ENCODE assay signal across 9 cellular contexts in the genomic region with DNA sequence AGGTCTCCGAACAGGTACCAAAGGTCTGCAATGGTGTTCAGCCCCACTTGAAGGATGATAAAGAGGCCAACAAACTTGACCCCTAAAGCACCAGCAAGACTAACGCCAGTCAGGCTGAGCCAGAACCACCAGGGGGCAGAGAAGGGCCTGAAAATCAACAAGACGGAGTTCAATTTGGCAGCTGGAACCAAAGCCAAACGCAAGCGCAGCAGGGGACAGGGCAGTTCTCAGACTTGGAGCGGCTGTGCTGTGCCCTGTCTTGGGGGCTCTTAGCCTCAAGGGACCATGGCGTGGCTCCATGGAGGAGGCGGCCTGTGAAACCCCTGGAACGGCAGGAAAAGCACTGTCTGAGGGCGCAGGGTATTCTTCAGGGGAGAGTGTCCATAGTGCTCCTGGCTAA. TPM values are rescaled to one million over a fixed set of nuclear protein-coding genes. Genes with fewer than 3 reads are reported as not detected.
DNase-seq lines count a peak whose midpoint lies in the region; ATAC-seq and TF ChIP-seq lines count a peak whose summit lies in the region.
"Had no signal": no experiment of that assay in that cellular context is flagged by ENCODE, and none has a peak within 500 bp of the region (broad histone marks: within the 10 kb centered on the region; RNA-seq: fewer than 3 reads in every experiment).

No MANE protein-coding gene starts in this region.

- intact Hi-C loops in posterior vena cava (cut with DNase I): no loop called here

- ATAC-seq in activated naive CD8-positive, alpha-beta T cell treated with anti-CD3 and anti-CD28 coated beads, Interleukin-2, amount 50 U/mL, for 24 hours: no peak
- no peak for ATAC-seq in HG03139 (IDR thresholded peaks at IDR 0.05; ENCODE audit: unreplicated experiment)
- ATAC-seq in GM18868 (IDR thresholded peaks at IDR 0.05; ENCODE audit: unreplicated experiment): no peak

- CTCF ChIA-PET in RWPE1 (lab: Yijun Ruan, JAX): interaction anchor here (0.6 to 6.1 kb wide), 9 partner anchors 10 to 371 kb away, joined by 3 to 49 read pairs (median 3); no protein-coding TSS in a partner anchor

- TF ChIP-seq CTCF in DOHH2 (IDR thresholded peaks at IDR 0.05; ENCODE audit: low read depth, low read length, poor library complexity, severe bottlenecking) (peak; percentile 94), RWPE1 (conservative IDR thresholded peaks at IDR 0.05; ENCODE audit: low read depth) (peak; percentile 45), cardiac muscle cell (IDR thresholded peaks at IDR 0.05; ENCODE audit: low read depth, low read length) (peak; percentile 94)

- DNase-seq in HT1080 (ENCODE audit: low read depth): peak; percentile 61
- peak; percentile 27 for DNase-seq in RWPE1 (ENCODE audit: low spot score)
- DNase-seq in activated naive CD8-positive, alpha-beta T cell treated with anti-CD3 and anti-CD28 coated beads, Interleukin-2, amount 50 U/mL, for 24 hours: peak; percentile 64
- peak; percentile 85 to 89 for DNase-seq in cardiac muscle cell (ENCODE audit: low read depth in 1 of 2, low spot score in 1 of 2)
- DNase-seq in posterior vena cava (ENCODE audit: low spot score): peak; percentile 86

- H3K27ac ChIP-seq in DOHH2 (ENCODE audit: low read depth, low read length) (no peak overlapping the region), RWPE1 (no peak overlapping the region), cardiac muscle cell (no peak overlapping the region)

- no peaks in the 10 kb centered on the region for H3K9me3 ChIP-seq in DOHH2 (ENCODE audit: control insufficient read depth, insufficient read depth, low read length)
- H3K9me3 ChIP-seq in cardiac muscle cell (ENCODE audit: low read depth): no peaks in the 10 kb centered on the region

- H3K79me2 ChIP-seq in DOHH2 (ENCODE audit: control insufficient read depth, low read length): no peaks in the 10 kb centered on the region

- peaks cover 19% of the 10 kb centered on the region for H3K4me1 Mint-ChIP-seq in activated naive CD8-positive, alpha-beta T cell treated with anti-CD3 and anti-CD28 coated beads, Interleukin-2, amount 50 U/mL, for 24 hours

- H3K27ac Mint-ChIP-seq in activated naive CD8-positive, alpha-beta T cell treated with anti-CD3 and anti-CD28 coated beads, Interleukin-2, amount 50 U/mL, for 24 hours: no peak overlapping the region

- H3K27me3 ChIP-seq in DOHH2 (ENCODE audit: control insufficient read depth, low read length) (no peaks in the 10 kb centered on the region), cardiac muscle cell (no peaks in the 10 kb centered on the region)

- no peaks in the 10 kb centered on the region for H3K9me3 Mint-ChIP-seq in activated naive CD8-positive, alpha-beta T cell treated with anti-CD3 and anti-CD28 coated beads, Interleukin-2, amount 50 U/mL, for 24 hours

- H3K4me1 ChIP-seq in DOHH2 (ENCODE audit: control insufficient read depth, low read length): no peaks in the 10 kb centered on the region
- H3K4me1 ChIP-seq in cardiac muscle cell (ENCODE audit: low read depth): peaks cover 3% of the 10 kb centered on the region

- no peaks in the 10 kb centered on the region for H3K9me2 ChIP-seq in DOHH2 (replicated peaks; ENCODE audit: control insufficient read depth, low read length)

- H3K4me3 ChIP-seq in DOHH2 (ENCODE audit: low read length) (no peak overlapping the region), cardiac muscle cell (no peak overlapping the region)

- no peaks in the 10 kb centered on the region for H3K27me3 Mint-ChIP-seq in activated naive CD8-positive, alpha-beta T cell treated with anti-CD3 and anti-CD28 coated beads, Interleukin-2, amount 50 U/mL, for 24 hours

- no peaks in the 10 kb centered on the region; the same call in 1 of the 2 replicates for H3K36me3 ChIP-seq in DOHH2 (ENCODE audit: control insufficient read depth, low read length)
- H3K36me3 ChIP-seq in cardiac muscle cell: peaks cover 20% of the 10 kb centered on the region

- H3K36me3 Mint-ChIP-seq in activated naive CD8-positive, alpha-beta T cell treated with anti-CD3 and anti-CD28 coated beads, Interleukin-2, amount 50 U/mL, for 24 hours (ENCODE audit: low read depth): peaks cover 11% of the 10 kb centered on the region

- no peak overlapping the region for H3K4me2 ChIP-seq in DOHH2 (ENCODE audit: low read length)

- no peaks in the 10 kb centered on the region for H4K20me1 ChIP-seq in DOHH2 (ENCODE audit: control insufficient read depth, insufficient read depth, low read depth, low read length)

- POLR2A ChIA-PET in RWPE1 (lab: Yijun Ruan, JAX; ENCODE audit: low non-redundant PET): no interaction called here

- no peak overlapping the region for H3K4me3 Mint-ChIP-seq in activated naive CD8-positive, alpha-beta T cell treated with anti-CD3 and anti-CD28 coated beads, Interleukin-2, amount 50 U/mL, for 24 hours

- H3F3A ChIP-seq in DOHH2 (ENCODE audit: control insufficient read depth, insufficient read depth): no peaks in the 10 kb centered on the region

RNA-seq across cellular contexts. Expression of a gene that starts 19.6 kb away (rescaled TPM):
- 13.7 and 15.1 TPM in 2 replicates for total RNA-seq in HT1080 (2014; rRNA removed; shearing (Covaris generic))
- polyA plus RNA-seq in HT1080 (2015; cell fraction: cytosol; rRNA removed): 12.0 and 12.8 TPM in 2 replicates
- 33.9 and 39.4 TPM in 2 replicates for polyA plus RNA-seq in HT1080 (2015; cell fraction: nucleus; rRNA removed)
- 29.2 and 32.1 TPM in 2 replicates for total RNA-seq in cardiac muscle cell
- 32.3 and 40.8 TPM in 2 replicates for polyA plus RNA-seq in cardiac muscle cell
- total RNA-seq in posterior vena cava: 10 to 100 TPM; 20.5 TPM

RNA-seq across cellular contexts. Expression of a gene that starts 19.7 kb away (rescaled TPM):
- 46.9 and 57.1 TPM in 2 replicates for total RNA-seq in HT1080 (2014; rRNA removed; shearing (Covaris generic))
- polyA plus RNA-seq in HT1080 (2015; cell fraction: cytosol; rRNA removed): 46.3 and 52.6 TPM in 2 replicates
- 44.5 and 49.0 TPM in 2 replicates for polyA plus RNA-seq in HT1080 (2015; cell fraction: nucleus; rRNA removed)
- total RNA-seq in cardiac muscle cell (43.7 and 51.2 TPM in 2 replicates), posterior vena cava (1 to 10 TPM; 4.7 to 9.3 TPM)
- polyA plus RNA-seq in cardiac muscle cell: 45.0 and 52.3 TPM in 2 replicates

RNA-seq across cellular contexts. Expression of a gene that starts 30.1 kb away (rescaled TPM):
- not detected in 2 replicates for total RNA-seq in HT1080 (2014; rRNA removed; shearing (Covaris generic))
- polyA plus RNA-seq in HT1080 (2015; cell fraction: cytosol; rRNA removed): not detected in 2 replicates
- polyA plus RNA-seq in HT1080 (2015; cell fraction: nucleus; rRNA removed): not detected in 2 replicates
- total RNA-seq in cardiac muscle cell: 0.09 TPM in 1 of 2 replicates, not detected in the other
- polyA plus RNA-seq in cardiac muscle cell: not detected in 2 replicates
- not detected for total RNA-seq in posterior vena cava
- total RNA-seq: activated CD8-positive, alpha-beta memory T cell treated with anti-CD3 and anti-CD28 coated beads for 36 hours had no signal

Comparison
In these comparisons a context has a peak if more than half of its experiments do, and no peak if none do; other contexts are left out.
1. DNase-seq: peak in every context shown above with its lines; median percentile 87 in cardiac muscle cell; 86 in posterior vena cava; 64 in activated naive CD8-positive, alpha-beta T cell treated with anti-CD3 and anti-CD28 coated beads, Interleukin-2, amount 50 U/mL, for 24 hours; 61 in HT1080; 27 in RWPE1.